ENCODE assay signal across 25 cellular contexts in the genomic region with DNA sequence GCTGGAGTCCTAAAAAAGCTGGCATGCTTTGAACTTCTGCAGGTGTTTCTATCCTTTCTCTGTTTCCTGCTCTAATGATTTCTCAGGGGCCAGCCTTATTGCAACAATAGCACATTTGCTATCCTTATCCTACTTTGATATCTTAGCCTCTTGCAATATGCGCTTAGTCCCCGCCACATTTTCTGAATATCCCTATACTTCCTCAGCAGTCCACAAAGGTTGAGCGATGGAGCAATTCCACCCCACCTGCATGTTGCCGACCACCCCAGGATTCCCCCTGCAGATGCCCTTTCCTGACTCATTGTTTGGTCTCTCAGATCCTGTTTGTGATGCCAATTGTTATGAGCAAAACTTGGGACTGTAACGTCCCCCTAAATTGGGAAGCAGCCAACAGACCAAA.
"Had no signal": no experiment of that assay in that cellular context is flagged by ENCODE, and none has a peak within 500 bp of the region (broad histone marks: within the 10 kb centered on the region; RNA-seq: fewer than 3 reads in every experiment).

No MANE protein-coding gene starts in this region.

- H3K4me1 ChIP-seq: foreskin keratinocyte, parathyroid adenoma, stomach had no signal

- H2AFZ ChIP-seq: hepatocyte, parathyroid adenoma had no signal

- H3K27ac Mint-ChIP-seq: activated B cell treated with CpG ODN at 0.5 μM for 24 hours; activated CD4-positive, alpha-beta memory T cell treated with anti-CD3 and anti-CD28 coated beads, Interleukin-2, amount 10 ng/mL, durations not matched to agents 7 days and 5 days; activated CD8-positive, alpha-beta memory T cell treated with anti-CD3 and anti-CD28 coated beads, Interleukin-2, amount 10 ng/mL, durations not matched to agents 7 days and 5 days; activated T-helper 17 cell treated with anti-CD3 and anti-CD28 coated beads, Interleukin-2, amount 50 U/mL, for 72 hours; natural killer cell treated with Interleukin-12 subunit alpha and Interleukin-12 subunit beta and Interleukin-15 and Interleukin-18, amount 100 ng/mL, for 72 hours; stimulated activated effector memory CD8-positive, alpha-beta T cell treated with anti-CD3 and anti-CD28 coated beads, Interleukin-12 subunit alpha, Interleukin-12 subunit beta, amount 100 ng/mL, for 72 hours had no signal

- H3K4me1 Mint-ChIP-seq: activated B cell treated with CpG ODN at 0.5 μM for 24 hours; activated CD4-positive, alpha-beta memory T cell treated with anti-CD3 and anti-CD28 coated beads, Interleukin-2, amount 10 ng/mL, durations not matched to agents 7 days and 5 days; activated T-helper 17 cell treated with anti-CD3 and anti-CD28 coated beads, Interleukin-2, amount 50 U/mL, for 72 hours; stimulated activated effector memory CD8-positive, alpha-beta T cell treated with anti-CD3 and anti-CD28 coated beads, Interleukin-12 subunit alpha, Interleukin-12 subunit beta, amount 100 ng/mL, for 72 hours had no signal

- H3K4me2 ChIP-seq: hepatocyte, smooth muscle cell had no signal

- H3K27ac ChIP-seq: brain microvascular endothelial cell, epithelial cell of prostate, foreskin keratinocyte, hepatocyte, parathyroid adenoma, stomach, thoracic aorta had no signal

- H3K4me3 ChIP-seq: hepatocyte, lung, smooth muscle cell, stomach, thoracic aorta had no signal

- H3K9ac ChIP-seq: parathyroid adenoma had no signal

- H3K36me3 Mint-ChIP-seq: activated CD8-positive, alpha-beta memory T cell treated with anti-CD3 and anti-CD28 coated beads, Interleukin-2, amount 10 ng/mL, durations not matched to agents 7 days and 5 days; natural killer cell treated with Interleukin-12 subunit alpha and Interleukin-12 subunit beta and Interleukin-15 and Interleukin-18, amount 100 ng/mL, for 72 hours; stimulated activated effector memory CD8-positive, alpha-beta T cell treated with anti-CD3 and anti-CD28 coated beads, Interleukin-12 subunit alpha, Interleukin-12 subunit beta, amount 100 ng/mL, for 72 hours had no signal

- H3K4me3 Mint-ChIP-seq: activated B cell treated with CpG ODN at 0.5 μM for 24 hours; activated CD4-positive, alpha-beta memory T cell treated with anti-CD3 and anti-CD28 coated beads, Interleukin-2, amount 10 ng/mL, durations not matched to agents 7 days and 5 days; activated CD8-positive, alpha-beta memory T cell treated with anti-CD3 and anti-CD28 coated beads, Interleukin-2, amount 10 ng/mL, durations not matched to agents 7 days and 5 days; activated T-helper 17 cell treated with anti-CD3 and anti-CD28 coated beads, Interleukin-2, amount 50 U/mL, for 72 hours; endodermal cell; natural killer cell treated with Interleukin-12 subunit alpha and Interleukin-12 subunit beta and Interleukin-15 and Interleukin-18, amount 100 ng/mL, for 72 hours; stimulated activated effector memory CD8-positive, alpha-beta T cell treated with anti-CD3 and anti-CD28 coated beads, Interleukin-12 subunit alpha, Interleukin-12 subunit beta, amount 100 ng/mL, for 72 hours had no signal

- H3K79me2 ChIP-seq: hepatocyte, parathyroid adenoma had no signal

- H3K9me3 Mint-ChIP-seq: activated B cell treated with CpG ODN at 0.5 μM for 24 hours; activated CD4-positive, alpha-beta memory T cell treated with anti-CD3 and anti-CD28 coated beads, Interleukin-2, amount 10 ng/mL, durations not matched to agents 7 days and 5 days; activated T-helper 17 cell treated with anti-CD3 and anti-CD28 coated beads, Interleukin-2, amount 50 U/mL, for 72 hours; natural killer cell treated with Interleukin-12 subunit alpha and Interleukin-12 subunit beta and Interleukin-15 and Interleukin-18, amount 100 ng/mL, for 72 hours; stimulated activated effector memory CD8-positive, alpha-beta T cell treated with anti-CD3 and anti-CD28 coated beads, Interleukin-12 subunit alpha, Interleukin-12 subunit beta, amount 100 ng/mL, for 72 hours had no signal

- DNase-seq: activated B cell treated with CpG ODN at 0.5 μM for 24 hours; activated CD4-positive, alpha-beta memory T cell treated with anti-CD3 and anti-CD28 coated beads, Interleukin-2, amount 10 ng/mL, durations not matched to agents 7 days and 5 days; activated CD4-positive, alpha-beta T cell treated with anti-CD3 and anti-CD28 coated beads for 4 hours; activated CD8-positive, alpha-beta memory T cell treated with anti-CD3 and anti-CD28 coated beads, Interleukin-2, amount 10 ng/mL, durations not matched to agents 7 days and 5 days; activated naive CD4-positive, alpha-beta T cell; aorta; brain microvascular endothelial cell; central memory CD4-positive, alpha-beta T cell; endodermal cell; foreskin keratinocyte; kidney; stimulated activated CD4-positive, alpha-beta T cell treated with anti-CD3 and anti-CD28 coated beads, Interleukin-4, amount 100 ng/mL, for 1 hour; stomach had no signal

- ATAC-seq: activated CD8-positive, alpha-beta memory T cell treated with anti-CD3 and anti-CD28 coated beads, Interleukin-2, amount 10 ng/mL, durations not matched to agents 7 days and 5 days; activated T-helper 17 cell treated with anti-CD3 and anti-CD28 coated beads, Interleukin-2, amount 50 U/mL, for 72 hours; foreskin keratinocyte; left lobe of liver; natural killer cell treated with Interleukin-12 subunit alpha and Interleukin-12 subunit beta and Interleukin-15 and Interleukin-18, amount 100 ng/mL, for 72 hours; sciatic nerve; stimulated activated effector memory CD8-positive, alpha-beta T cell treated with anti-CD3 and anti-CD28 coated beads, Interleukin-12 subunit alpha, Interleukin-12 subunit beta, amount 100 ng/mL, for 72 hours had no signal

- FAIRE-seq: colon, kidney had no signal

- H3K36me3 ChIP-seq: brain microvascular endothelial cell, stomach, thoracic aorta had no signal

- H3K27me3 ChIP-seq: hepatocyte had no signal

- H3K9me3 ChIP-seq: stomach, thoracic aorta had no signal
